ENCODE assay signal across 23 cellular contexts in the genomic region with DNA sequence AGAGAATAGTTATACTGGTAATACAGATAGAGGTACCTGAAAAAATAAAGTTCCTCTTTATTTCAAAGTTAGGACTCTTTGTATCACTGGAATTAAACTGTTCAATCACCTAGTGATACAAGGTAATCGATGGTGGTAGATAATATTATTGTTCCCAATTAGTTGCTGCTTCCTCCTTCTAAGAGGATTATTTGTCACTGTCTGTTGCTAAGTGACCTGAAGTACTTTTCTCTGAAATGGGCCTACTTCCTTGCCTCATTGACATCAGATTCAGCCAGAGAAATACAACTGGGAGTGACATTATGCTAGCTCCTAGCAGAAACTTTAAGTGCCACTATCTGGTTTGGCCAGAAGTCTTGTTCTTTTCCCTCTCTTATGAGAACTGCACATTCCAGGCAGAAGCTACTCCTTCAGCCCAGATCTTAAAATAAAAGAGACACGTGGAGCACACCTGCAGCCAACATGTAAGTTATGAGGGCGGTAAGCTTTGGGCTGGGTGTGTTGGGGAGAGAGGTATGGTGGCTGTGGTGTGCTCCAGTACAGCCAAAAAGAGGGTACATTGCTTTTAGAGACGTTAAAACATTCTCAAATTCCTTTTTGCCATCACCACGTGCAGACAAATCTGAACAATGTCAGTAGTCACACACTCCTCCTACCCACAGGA. TPM values are rescaled to one million over a fixed set of nuclear protein-coding genes. Genes with fewer than 3 reads are reported as not detected.
DNase-seq lines count a peak whose midpoint lies in the region; ATAC-seq, FAIRE-seq and TF ChIP-seq lines count a peak whose summit lies in the region.
"Had no signal": no experiment of that assay in that cellular context is flagged by ENCODE, and none has a peak within 500 bp of the region (broad histone marks: within the 10 kb centered on the region; RNA-seq: fewer than 3 reads in every experiment).

No MANE protein-coding gene starts in this region.

- H3K9me3 ChIP-seq in astrocyte (ENCODE audit: insufficient read depth, low read depth, low read length), result no peaks in the 10 kb centered on the region

- H3K4me1 ChIP-seq in astrocyte (ENCODE audit: insufficient read depth, low read length), result no peaks in the 10 kb centered on the region
- H3K4me1 ChIP-seq: Peyer's patch had no signal

- H3K36me3 ChIP-seq in astrocyte (ENCODE audit: insufficient read depth, low read length), result peaks cover 3% of the 10 kb centered on the region

- CTCF ChIA-PET in HEK293T (lab: Yijun Ruan, JAX), result interaction anchor here (1.2 kb wide), 1 partner anchor 13 kb away, joined by 5 read pairs; no protein-coding TSS in a partner anchor

- no peaks in the 10 kb centered on the region for H3K79me2 ChIP-seq in astrocyte (ENCODE audit: insufficient read depth, low read length)

- no peak for ATAC-seq in GM19463 (IDR thresholded peaks at IDR 0.05; ENCODE audit: unreplicated experiment)
- ATAC-seq: CD8-positive, alpha-beta T cell; GM23338 had no signal

- H3K27me3 Mint-ChIP-seq in astrocyte (ENCODE audit: low read depth, unreplicated experiment) (no peaks in the 10 kb centered on the region), nephron progenitor cell (ENCODE audit: low read depth, poor library complexity) (no peaks in the 10 kb centered on the region)
- H3K27me3 Mint-ChIP-seq: B cell had no signal

- H2AFZ ChIP-seq in astrocyte (ENCODE audit: low read depth, low read length), result no peak overlapping the region
- H2AFZ ChIP-seq: GM23338 had no signal

- H3K4me3 Mint-ChIP-seq in astrocyte (ENCODE audit: unreplicated experiment) (no peak overlapping the region), nephron progenitor cell (no peak overlapping the region)
- H3K4me3 Mint-ChIP-seq: B cell; CD8-positive, alpha-beta T cell; GM23338; H9 had no signal

- H3K4me1 Mint-ChIP-seq in astrocyte (ENCODE audit: low read depth, unreplicated experiment), result no peaks in the 10 kb centered on the region
- H3K4me1 Mint-ChIP-seq in nephron progenitor cell, result peaks cover 52% of the 10 kb centered on the region
- H3K4me1 Mint-ChIP-seq: B cell had no signal

- H3K9me3 Mint-ChIP-seq in astrocyte (ENCODE audit: unreplicated experiment) (peaks cover 1% of the 10 kb centered on the region), nephron progenitor cell (peaks cover 7% of the 10 kb centered on the region)
- H3K9me3 Mint-ChIP-seq: CD8-positive, alpha-beta T cell; GM23338; H9 had no signal

- DNase-seq in DMS153 (lab: John Stamatoyannopoulos, UW), result peak; percentile 48
- DNase-seq in DMS153 treated with DMSO at 0.1 percent for 48 hours (lab: John Stamatoyannopoulos, UW; ENCODE audit: unreplicated experiment), result no peak
- no peak for DNase-seq in HEK293T (ENCODE audit: extremely low spot score)
- DNase-seq in astrocyte (ENCODE audit: low read depth), result no peak
- DNase-seq in nephron progenitor cell, result no peak
- DNase-seq in COR-L47 (lab: John Stamatoyannopoulos, UW), result no peak
- DNase-seq: CD8-positive, alpha-beta T cell; DMS 273 treated with DMSO at 0.1 percent for 48 hours; H9; NCI-H1048; NCI-H1694; NCI-H2029 treated with DMSO at 0.1 percent for 48 hours; NCI-H2171; NCI-H226; NCI-H774; Peyer's patch; SHP77 treated with DMSO at 0.1 percent for 48 hours had no signal

- H3K4me3 ChIP-seq in astrocyte (ENCODE audit: insufficient read depth, low read depth, low read length), result no peak overlapping the region
- H3K4me3 ChIP-seq: GM23338, Peyer's patch had no signal

- H3K27ac Mint-ChIP-seq in astrocyte (ENCODE audit: unreplicated experiment), result no peak overlapping the region
- peak overlapping the region; percentile 91 for H3K27ac Mint-ChIP-seq in nephron progenitor cell
- H3K27ac Mint-ChIP-seq: B cell; CD8-positive, alpha-beta T cell; GM23338 had no signal

- H3K4me2 ChIP-seq in astrocyte (ENCODE audit: low read length), result no peak overlapping the region
- H3K4me2 ChIP-seq: GM23338, KMS-11 had no signal

- TF ChIP-seq CTCF in astrocyte (IDR thresholded peaks at IDR 0.05; ENCODE audit: insufficient read depth, low read depth, low read length) (no peak), nephron progenitor cell (IDR thresholded peaks at IDR 0.05) (no peak)

- peaks cover 4% of the 10 kb centered on the region for H3K36me3 Mint-ChIP-seq in astrocyte (ENCODE audit: low read depth, unreplicated experiment)
- peaks cover 28% of the 10 kb centered on the region for H3K36me3 Mint-ChIP-seq in nephron progenitor cell (ENCODE audit: low read depth)

- no peak overlapping the region for H3K27ac ChIP-seq in astrocyte (ENCODE audit: low read depth, low read length)
- H3K27ac ChIP-seq: 22Rv1, C4-2B, KMS-11, Peyer's patch had no signal

- no peaks in the 10 kb centered on the region for H3K27me3 ChIP-seq in astrocyte (ENCODE audit: insufficient read depth, low read length)
- H3K27me3 ChIP-seq: Peyer's patch had no signal

- FAIRE-seq in astrocyte (lab: Jason Lieb, UNC), result peak; percentile 64

- POLR2A ChIA-PET in HEK293T (lab: Yijun Ruan, JAX), result no interaction called here

- H4K20me1 ChIP-seq in astrocyte (ENCODE audit: insufficient read depth, low read length), result no peaks in the 10 kb centered on the region

- H3K9ac ChIP-seq in astrocyte (ENCODE audit: low read length), result no peak overlapping the region
- H3K9ac ChIP-seq: KMS-11 had no signal

TF ChIP-seq in HEK293T, 16 proteins besides CTCF, POLR2A, EP300 and RAD21:
- TF ChIP-seq NFRKB (IDR thresholded peaks at IDR 0.05), result no peak
- TF ChIP-seq, protein P1, sequence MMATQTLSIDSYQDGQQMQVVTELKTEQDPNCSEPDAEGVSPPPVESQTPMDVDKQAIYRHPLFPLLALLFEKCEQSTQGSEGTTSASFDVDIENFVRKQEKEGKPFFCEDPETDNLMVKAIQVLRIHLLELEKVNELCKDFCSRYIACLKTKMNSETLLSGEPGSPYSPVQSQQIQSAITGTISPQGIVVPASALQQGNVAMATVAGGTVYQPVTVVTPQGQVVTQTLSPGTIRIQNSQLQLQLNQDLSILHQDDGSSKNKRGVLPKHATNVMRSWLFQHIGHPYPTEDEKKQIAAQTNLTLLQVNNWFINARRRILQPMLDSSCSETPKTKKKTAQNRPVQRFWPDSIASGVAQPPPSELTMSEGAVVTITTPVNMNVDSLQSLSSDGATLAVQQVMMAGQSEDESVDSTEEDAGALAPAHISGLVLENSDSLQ (IDR thresholded peaks at IDR 0.05), result peak; percentile 42; the same call in 1 of the 2 replicates

RNA-seq across cellular contexts. Expression of a gene that starts 54.8 kb away (rescaled TPM):
- total RNA-seq in astrocyte, result 28.4 and 29.6 TPM in 2 replicates
